In genomic region chr5:174120436-174120835, GRCh38 we compare ENCODE assay signal across 23 cellular contexts.
"Had no signal": no experiment of that assay in that cellular context is flagged by ENCODE, and none has a peak within 500 bp of the region (broad histone marks: within the 10 kb centered on the region; RNA-seq: fewer than 3 reads in every experiment).

No MANE protein-coding gene starts in this region.

- H3K4me3 Mint-ChIP-seq: activated CD4-positive, alpha-beta memory T cell treated with anti-CD3 and anti-CD28 coated beads for 36 hours; activated CD4-positive, alpha-beta T cell treated with anti-CD3 and anti-CD28 coated beads, Interleukin-2, amount 10 ng/mL, durations not matched to agents 7 days and 5 days; activated naive CD4-positive, alpha-beta T cell treated with anti-CD3 and anti-CD28 coated beads for 36 hours; activated naive CD8-positive, alpha-beta T cell; activated T-helper 17 cell treated with anti-CD3 and anti-CD28 coated beads, Interleukin-2, amount 50 U/mL, for 72 hours; T-cell had no signal

- H3K27me3 ChIP-seq: MG63 had no signal

- H3K27ac Mint-ChIP-seq: activated CD4-positive, alpha-beta memory T cell treated with anti-CD3 and anti-CD28 coated beads for 36 hours; activated CD4-positive, alpha-beta T cell treated with anti-CD3 and anti-CD28 coated beads, Interleukin-2, amount 10 ng/mL, durations not matched to agents 7 days and 5 days; activated naive CD4-positive, alpha-beta T cell treated with anti-CD3 and anti-CD28 coated beads for 36 hours; activated naive CD8-positive, alpha-beta T cell; activated T-helper 17 cell treated with anti-CD3 and anti-CD28 coated beads, Interleukin-2, amount 50 U/mL, for 72 hours; T-cell had no signal

- H3K4me3 ChIP-seq: MG63, SJSA1 had no signal

- H3K27ac ChIP-seq: SJSA1, VCaP had no signal

- H3K4me1 Mint-ChIP-seq: activated CD4-positive, alpha-beta T cell treated with anti-CD3 and anti-CD28 coated beads, Interleukin-2, amount 10 ng/mL, durations not matched to agents 7 days and 5 days; activated T-helper 17 cell treated with anti-CD3 and anti-CD28 coated beads, Interleukin-2, amount 50 U/mL, for 72 hours; T-cell had no signal

- H3K27me3 Mint-ChIP-seq: activated CD4-positive, alpha-beta T cell treated with anti-CD3 and anti-CD28 coated beads, Interleukin-2, amount 10 ng/mL, durations not matched to agents 7 days and 5 days; activated naive CD8-positive, alpha-beta T cell had no signal

- H3K4me1 ChIP-seq: SJSA1 had no signal

- H3K36me3 ChIP-seq: MG63 had no signal

- H3K9me3 Mint-ChIP-seq: activated T-helper 17 cell treated with anti-CD3 and anti-CD28 coated beads, Interleukin-2, amount 50 U/mL, for 72 hours had no signal

- H3K36me3 Mint-ChIP-seq: activated CD4-positive, alpha-beta memory T cell treated with anti-CD3 and anti-CD28 coated beads for 36 hours; activated naive CD8-positive, alpha-beta T cell; T-cell had no signal

- DNase-seq: activated CD4-positive, alpha-beta memory T cell treated with anti-CD3 and anti-CD28 coated beads for 36 hours; activated CD4-positive, alpha-beta T cell treated with anti-CD3 and anti-CD28 coated beads, Interleukin-2, amount 10 ng/mL, durations not matched to agents 7 days and 5 days; activated CD4-positive, CD25-positive, alpha-beta regulatory T cell; activated gamma-delta T cell; activated naive CD4-positive, alpha-beta T cell treated with anti-CD3 and anti-CD28 coated beads for 36 hours; activated T-cell treated with anti-CD3 and anti-CD28 coated beads for 4 hours; activated T-cell treated with anti-CD3 and anti-CD28 coated beads, Interleukin-2, amount 50 U/mL, for 48 hours; MG63; MV-4-11; NCI-H1092 treated with DMSO at 0.1 percent for 48 hours; NCI-H1436; NCI-H1694 treated with DMSO at 0.1 percent for 48 hours; NCI-H2081; NCI-H446; NCI-H524; SHP77; T-cell; T-helper 2 cell; T1000 had no signal
